ENCODE assay signal across 8 cellular contexts in genomic region chr17:38868968-38869646, GRCh38. TPM values are rescaled to one million over a fixed set of nuclear protein-coding genes. Genes with fewer than 3 reads are reported as not detected.
DNase-seq lines count a peak whose midpoint lies in the region; ATAC-seq and TF ChIP-seq lines count a peak whose summit lies in the region.

No MANE protein-coding gene starts in this region.

- intact Hi-C loops in heart left ventricle (cut with DNase I): loop anchor here in 5 of 10 donors (1.0 to 10.0 kb wide), 6 partner anchors 15 to 296 kb away; partner anchors contain the start of genes FBXO47 (in 2 of the 5), ARL5C (in 1 of the 5) and RPL23 (in 1 of the 5)
- intact Hi-C loops in posterior vena cava (cut with DNase I): no loop called here
- intact Hi-C loops in upper lobe of right lung (cut with DNase I): no loop called here

- 0 to 3% (median 0%) methylated on average over 27 to 30 of the region's 30 CpGs for WGBS in adipose tissue, 3 donors
- WGBS in heart left ventricle, 4 donors: 1 to 4% (median 1%) methylated on average over 30 of the region's 30 CpGs

- ATAC-seq in HG02610 (IDR thresholded peaks at IDR 0.05; ENCODE audit: unreplicated experiment): peak; percentile 34
- ATAC-seq in heart left ventricle: peak; percentile 74 to 80 (median 75)
- peak; percentile 64 for ATAC-seq in upper lobe of right lung

- peak overlapping the region; percentile 99 for H3K4me3 ChIP-seq in GM12864 (ENCODE audit: low read depth, low read length)
- H3K4me3 ChIP-seq in heart left ventricle: peak overlapping the region; percentile 65 to 100 (median 84)
- H3K4me3 ChIP-seq in upper lobe of right lung: peak overlapping the region; percentile 86

- H3K9me3 ChIP-seq in heart left ventricle (no peaks in the 10 kb centered on the region), upper lobe of right lung (no peaks in the 10 kb centered on the region)

- no peaks in the 10 kb centered on the region for H3K27me3 ChIP-seq in heart left ventricle
- H3K27me3 ChIP-seq in upper lobe of right lung: no peaks in the 10 kb centered on the region

- H3K4me1 ChIP-seq in heart left ventricle (peaks cover 14 to 47% (median 35%) of the 10 kb centered on the region in 12 donors), upper lobe of right lung (peaks cover 40% of the 10 kb centered on the region)

- H3K27ac ChIP-seq in adipose tissue (ENCODE audit: low read depth, low read length) (peak overlapping the region; percentile 21), heart left ventricle (peak overlapping the region; percentile 93 to 99 (median 96)), upper lobe of right lung (peak overlapping the region; percentile 97)

- TF ChIP-seq POLR2A in heart left ventricle (IDR thresholded peaks at IDR 0.05): no peak

- H3K36me3 ChIP-seq in heart left ventricle (peaks cover 0 to 14% (median 0%) of the 10 kb centered on the region in 9 donors), upper lobe of right lung (no peaks in the 10 kb centered on the region)

- TF ChIP-seq CTCF in GM12864 (IDR thresholded peaks at IDR 0.05; ENCODE audit: low read depth, low read length, missing control alignments): peak; percentile 40
- peak in 7 of 12 donors; percentile 18 to 61 (median 33) for TF ChIP-seq CTCF in heart left ventricle (IDR thresholded peaks at IDR 0.05)
- TF ChIP-seq CTCF in upper lobe of right lung (IDR thresholded peaks at IDR 0.05): peak; percentile 23

- DNase-seq in GM12864 (ENCODE audit: low read depth): no peak
- peak; percentile 21 for DNase-seq in NCI-H128 (lab: John Stamatoyannopoulos, UW; ENCODE audit: unreplicated experiment)
- DNase-seq in SW480 (ENCODE audit: low spot score): peak; percentile 89
- DNase-seq in heart left ventricle: peak; percentile 86 to 90 (median 90)
- DNase-seq in posterior vena cava (ENCODE audit: low spot score): peak; percentile 96
- DNase-seq in upper lobe of right lung: peak; percentile 93

RNA-seq across cellular contexts. Expression of gene LASP1, which starts 0.8 kb away (rescaled TPM):
- polyA plus RNA-seq in adipose tissue: 10 to 100 TPM; 49.1 to 90.6 (median 67.3) TPM
- total RNA-seq in heart left ventricle: 10 to 100 TPM; 23.2 to 88.2 (median 26.7) TPM
- polyA plus RNA-seq in heart left ventricle: 10 to 100 TPM; 18.2 to 29.2 TPM
- 100 to 1,000 TPM in 1 of 2 donors, 10 to 100 TPM in 1; 95.2 to 119 TPM for total RNA-seq in posterior vena cava
- total RNA-seq in upper lobe of right lung: 158 TPM

RNA-seq across cellular contexts. Expression of gene RPL23, which starts 15.6 kb away (rescaled TPM):
- 1,000 to 10,000 TPM; 1,758 to 5,491 (median 3,544) TPM for polyA plus RNA-seq in adipose tissue
- total RNA-seq in heart left ventricle: 1,000 to 10,000 TPM in 1 of 9 donors, 100 to 1,000 TPM in 8; 698 to 1,018 (median 826) TPM
- polyA plus RNA-seq in heart left ventricle: 1,000 to 10,000 TPM; 1,964 to 2,300 TPM
- total RNA-seq in posterior vena cava: 1,000 to 10,000 TPM; 1,179 to 1,230 TPM
- total RNA-seq in upper lobe of right lung: 1,142 TPM

RNA-seq across cellular contexts. Expression of gene CWC25, which starts 44.0 kb away (rescaled TPM):
- 10 to 100 TPM in 2 of 3 donors, 1 to 10 TPM in 1; 9.6 to 19.8 (median 19.3) TPM for polyA plus RNA-seq in adipose tissue
- total RNA-seq in heart left ventricle: 10 to 100 TPM in 2 of 9 donors, 1 to 10 TPM in 7; 6.7 to 11.1 (median 8.3) TPM
- 10 to 100 TPM in 1 of 2 donors, 1 to 10 TPM in 1; 9.7 to 10.9 TPM for polyA plus RNA-seq in heart left ventricle
- 10 to 100 TPM; 13.6 to 14.9 TPM for total RNA-seq in posterior vena cava
- total RNA-seq in upper lobe of right lung: 22.2 TPM

Comparison
In these comparisons a context has a peak if more than half of its experiments do, and no peak if none do; other contexts are left out.
1. H3K27ac ChIP-seq: peak in every context shown above with its lines; median percentile 97 in upper lobe of right lung; 96 in heart left ventricle; 21 in adipose tissue.